In genomic region chr10:118722694-118723093, GRCh38 we compare ENCODE assay signal across 28 cellular contexts. TPM values are rescaled to one million over a fixed set of nuclear protein-coding genes. Genes with fewer than 3 reads are reported as not detected.
DNase-seq lines count a peak whose midpoint lies in the region; ATAC-seq and TF ChIP-seq lines count a peak whose summit lies in the region.
"Had no signal": no experiment of that assay in that cellular context is flagged by ENCODE, and none has a peak within 500 bp of the region (broad histone marks: within the 10 kb centered on the region; RNA-seq: fewer than 3 reads in every experiment).

No MANE protein-coding gene starts in this region.

- H3K36me3 Mint-ChIP-seq in glutamatergic neuron (ENCODE audit: unreplicated experiment), result no peaks in the 10 kb centered on the region
- H3K36me3 Mint-ChIP-seq in stimulated activated naive B cell treated with anti-CD40 and anti-IgM and Interleukin-4, amounts not matched to agents 10 μg/mL and 1 μg/mL and 100 μg/mL, for 72 hours, result peaks cover 13 to 21% of the 10 kb centered on the region in 2 donors

- no peak overlapping the region for H3K4me3 Mint-ChIP-seq in glutamatergic neuron (ENCODE audit: unreplicated experiment)
- H3K4me3 Mint-ChIP-seq in stimulated activated naive B cell treated with anti-CD40 and anti-IgM and Interleukin-4, amounts not matched to agents 10 μg/mL and 1 μg/mL and 100 μg/mL, for 72 hours, result no peak overlapping the region
- H3K4me3 Mint-ChIP-seq: activated T-cell treated with anti-CD3 and anti-CD28 coated beads, Interleukin-2, amount 50 U/mL, for 24 hours; mesothelial cell of epicardium had no signal

- H3K27ac Mint-ChIP-seq in glutamatergic neuron (ENCODE audit: unreplicated experiment), result peak overlapping the region; percentile 73
- H3K27ac Mint-ChIP-seq in stimulated activated naive B cell treated with anti-CD40 and anti-IgM and Interleukin-4, amounts not matched to agents 10 μg/mL and 1 μg/mL and 100 μg/mL, for 72 hours, result peak overlapping the region; percentile 42
- H3K27ac Mint-ChIP-seq: activated T-cell treated with anti-CD3 and anti-CD28 coated beads, Interleukin-2, amount 50 U/mL, for 24 hours; mesothelial cell of epicardium had no signal

- no peaks in the 10 kb centered on the region for H3K9me3 Mint-ChIP-seq in glutamatergic neuron (ENCODE audit: unreplicated experiment)
- no peaks in the 10 kb centered on the region for H3K9me3 Mint-ChIP-seq in stimulated activated naive B cell treated with anti-CD40 and anti-IgM and Interleukin-4, amounts not matched to agents 10 μg/mL and 1 μg/mL and 100 μg/mL, for 72 hours
- H3K9me3 Mint-ChIP-seq: activated T-cell treated with anti-CD3 and anti-CD28 coated beads, Interleukin-2, amount 50 U/mL, for 24 hours; mesothelial cell of epicardium had no signal

- no peak overlapping the region for H3K9ac ChIP-seq in OCI-LY1 (ENCODE audit: low read length)

- intact Hi-C loops in Right ventricle myocardium inferior (cut with DNase I) (no loop called here), heart left ventricle (cut with DNase I) (loop anchor here in 2 of 10 donors (5.0 to 10.0 kb wide), 3 partner anchors 72 to 302 kb away; partner anchors contain the start of gene NANOS1 (in 1 of the 2))

- peaks cover 5% of the 10 kb centered on the region for H3K27me3 Mint-ChIP-seq in glutamatergic neuron (ENCODE audit: unreplicated experiment)
- H3K27me3 Mint-ChIP-seq in stimulated activated naive B cell treated with anti-CD40 and anti-IgM and Interleukin-4, amounts not matched to agents 10 μg/mL and 1 μg/mL and 100 μg/mL, for 72 hours, result no peaks in the 10 kb centered on the region
- H3K27me3 Mint-ChIP-seq: activated T-cell treated with anti-CD3 and anti-CD28 coated beads, Interleukin-2, amount 50 U/mL, for 24 hours had no signal

- 41 to 57% (median 46%) methylated on average over 2 of the region's 2 CpGs for WGBS in heart left ventricle, 4 donors

- DNase-seq in Right ventricle myocardium inferior (ENCODE audit: missing footprints) (no peak), heart left ventricle (no peak), glutamatergic neuron (no peak), NCI-H2029 (lab: John Stamatoyannopoulos, UW) (no peak), SW480 (ENCODE audit: low spot score) (no peak)
- DNase-seq in stimulated activated naive B cell treated with anti-CD40 and anti-IgM and Interleukin-4, amounts not matched to agents 10 μg/mL and 1 μg/mL and 100 μg/mL, for 72 hours, result no peak
- DNase-seq: activated CD4-positive, alpha-beta T cell treated with anti-CD3 and anti-CD28 coated beads, Interleukin-2, amount 50 U/mL, for 1 hour; activated gamma-delta T cell; activated T-cell treated with anti-CD3 and anti-CD28 coated beads, Interleukin-2, amount 50 U/mL, for 24 hours; BE2C; colonic mucosa; effector CD8-positive, alpha-beta T cell; islet precursor cell; Kasumi-1; left ventricle myocardium superior; NCI-H1436; NCI-H2081 treated with DMSO at 0.1 percent for 48 hours; NCI-H226; NCI-H69; occipital lobe; stimulated activated naive CD4-positive, alpha-beta T cell; upper lobe of right lung; WERI-Rb-1 had no signal

- H2AFZ ChIP-seq in OCI-LY1 (ENCODE audit: low read length), result no peak overlapping the region

- H3F3A ChIP-seq in OCI-LY1 (ENCODE audit: insufficient read depth, low read length), result no peaks in the 10 kb centered on the region; the same call in 1 of the 2 replicates

- no peaks in the 10 kb centered on the region for H3K27me3 ChIP-seq in heart left ventricle
- H3K27me3 ChIP-seq in OCI-LY1 (ENCODE audit: insufficient read depth, low read length), result no peaks in the 10 kb centered on the region
- H3K27me3 ChIP-seq: BE2C, colonic mucosa, upper lobe of right lung had no signal

- peak; percentile 40 for ATAC-seq in Right ventricle myocardium inferior
- ATAC-seq in heart left ventricle, result no peak
- no peak for ATAC-seq in stimulated activated naive B cell treated with anti-CD40 and anti-IgM and Interleukin-4, amounts not matched to agents 10 μg/mL and 1 μg/mL and 100 μg/mL, for 72 hours (replicated peaks)
- ATAC-seq in HG03521 (IDR thresholded peaks at IDR 0.05; ENCODE audit: unreplicated experiment), result no peak
- ATAC-seq: upper lobe of right lung had no signal

- H3K4me1 ChIP-seq in heart left ventricle (peaks cover 0 to 36% (median 19%) of the 10 kb centered on the region in 12 donors), OCI-LY1 (ENCODE audit: insufficient read depth, low read length, severe bottlenecking) (peaks cover 11% of the 10 kb centered on the region)
- H3K4me1 ChIP-seq: colonic mucosa, HAP-1 had no signal

- TF ChIP-seq POLR2A in heart left ventricle (IDR thresholded peaks at IDR 0.05), result no peak

- no peaks in the 10 kb centered on the region for H3K9me2 ChIP-seq in OCI-LY1 (ENCODE audit: low read depth, low read length)

- H3K4me2 ChIP-seq in OCI-LY1 (ENCODE audit: low read length), result no peak overlapping the region

- H3K4me3 ChIP-seq in heart left ventricle (no peak overlapping the region), OCI-LY1 (ENCODE audit: low read depth, low read length, poor library complexity, severe bottlenecking) (no peak overlapping the region)
- H3K4me3 ChIP-seq: colonic mucosa, HAP-1, upper lobe of right lung had no signal

- H3K4me1 Mint-ChIP-seq in glutamatergic neuron (ENCODE audit: low read depth, unreplicated experiment), result peaks cover 30% of the 10 kb centered on the region
- peaks cover 4 to 20% of the 10 kb centered on the region in 2 donors for H3K4me1 Mint-ChIP-seq in stimulated activated naive B cell treated with anti-CD40 and anti-IgM and Interleukin-4, amounts not matched to agents 10 μg/mL and 1 μg/mL and 100 μg/mL, for 72 hours

- no peaks in the 10 kb centered on the region for H4K20me1 ChIP-seq in OCI-LY1 (ENCODE audit: insufficient read depth, low read length)

- H3K79me2 ChIP-seq in OCI-LY1 (ENCODE audit: insufficient read depth, low read length), result no peaks in the 10 kb centered on the region

- H3K9me3 ChIP-seq in heart left ventricle (no peaks in the 10 kb centered on the region), OCI-LY1 (ENCODE audit: low read length) (no peaks in the 10 kb centered on the region)
- H3K9me3 ChIP-seq: BE2C, colonic mucosa, HAP-1, upper lobe of right lung had no signal

- peaks cover 0 to 11% (median 3%) of the 10 kb centered on the region in 9 donors for H3K36me3 ChIP-seq in heart left ventricle
- peaks cover 12% of the 10 kb centered on the region; the same call in 1 of the 2 replicates for H3K36me3 ChIP-seq in OCI-LY1 (ENCODE audit: insufficient read depth, low read length)
- H3K36me3 ChIP-seq: colonic mucosa, HAP-1, WERI-Rb-1 had no signal

- TF ChIP-seq CTCF in heart left ventricle (IDR thresholded peaks at IDR 0.05) (no peak), OCI-LY1 (IDR thresholded peaks at IDR 0.05; ENCODE audit: low read length) (no peak), glutamatergic neuron (IDR thresholded peaks at IDR 0.05; ENCODE audit: partially characterized antibody, unreplicated experiment) (no peak)

- H3K27ac ChIP-seq in heart left ventricle, result no peak overlapping the region
- peak overlapping the region; percentile 7 for H3K27ac ChIP-seq in OCI-LY1 (ENCODE audit: low read depth, low read length, poor library complexity, severe bottlenecking)
- H3K27ac ChIP-seq: colonic mucosa, HL-60, upper lobe of right lung, WERI-Rb-1 had no signal

RNA-seq across cellular contexts. Expression of gene CACUL1, which starts 32.1 kb away (rescaled TPM):
- total RNA-seq in Right ventricle myocardium inferior (23.6 TPM), heart left ventricle (10 to 100 TPM; 18.8 to 38.7 (median 24.8) TPM), glutamatergic neuron (ENCODE audit: unreplicated experiment) (64.5 TPM)
- polyA plus RNA-seq in heart left ventricle, result 10 to 100 TPM in 1 of 2 donors, 1 to 10 TPM in 1; 4.6 to 10.9 TPM
